Comparison of ENCODE assay signal across 8 cellular contexts in the genomic region with DNA sequence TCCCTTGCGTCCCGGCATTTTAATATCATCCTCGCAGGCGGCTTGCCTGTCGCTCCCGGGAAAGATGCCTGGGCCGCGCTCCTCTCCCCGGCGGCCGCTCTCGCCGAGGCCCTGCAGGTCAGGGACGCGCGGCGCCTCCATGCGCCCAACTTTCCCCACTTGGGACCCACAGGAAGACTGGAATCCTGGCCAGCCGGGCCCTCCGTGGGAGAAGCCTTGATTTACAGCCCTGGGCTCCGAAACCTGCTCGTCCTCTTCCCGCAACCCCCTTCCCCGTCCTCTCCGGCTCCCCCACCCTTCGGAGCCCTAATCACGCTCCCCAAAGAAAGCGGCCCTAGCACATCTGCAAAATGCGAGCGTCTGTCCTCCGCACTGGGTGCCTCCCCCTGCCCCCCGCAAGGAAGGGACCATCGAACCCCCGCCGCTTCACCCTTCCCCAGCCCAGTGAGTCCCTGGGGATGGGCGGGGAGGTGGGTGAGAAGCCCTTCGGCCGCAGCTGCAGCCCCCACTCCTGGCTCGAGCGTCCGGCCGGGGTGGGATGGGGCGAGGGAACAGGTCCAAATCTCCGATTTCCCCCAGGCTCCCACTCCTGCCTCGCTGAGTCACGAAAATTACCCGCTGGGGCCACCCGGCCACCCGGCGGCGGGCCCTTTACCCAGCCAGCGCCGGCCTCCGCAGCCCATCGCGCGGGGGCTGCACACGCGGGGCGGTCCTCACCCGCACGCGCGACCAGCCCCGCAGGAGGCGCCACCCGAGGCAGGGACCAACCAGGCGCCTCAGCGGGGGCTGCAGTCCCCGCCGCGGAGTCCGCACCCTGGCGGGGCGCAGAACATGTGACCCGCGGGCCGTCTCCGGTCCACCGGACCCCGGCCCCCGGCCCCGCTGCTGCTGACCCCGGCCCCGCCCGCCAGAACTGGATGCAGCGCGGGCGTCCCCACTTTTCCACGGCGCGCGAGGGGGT. TPM values are rescaled to one million over a fixed set of nuclear protein-coding genes. Genes with fewer than 3 reads are reported as not detected.
DNase-seq lines count a peak whose midpoint lies in the region; ATAC-seq and TF ChIP-seq lines count a peak whose summit lies in the region.

No MANE protein-coding gene starts in this region.

- TF ChIP-seq EP300 in sigmoid colon (IDR thresholded peaks at IDR 0.05), result no peak

- ATAC-seq in HG02678 (IDR thresholded peaks at IDR 0.05; ENCODE audit: unreplicated experiment), result peak; percentile 19
- no peak for ATAC-seq in WTC11
- ATAC-seq in left ventricle myocardium superior, result peak; percentile 34
- ATAC-seq in GM21825 (IDR thresholded peaks at IDR 0.05; ENCODE audit: unreplicated experiment), result no peak

- H3K36me3 Mint-ChIP-seq in WTC11, result no peaks in the 10 kb centered on the region

- TF ChIP-seq CTCF in GM12864 (IDR thresholded peaks at IDR 0.05; ENCODE audit: low read depth, low read length, missing control alignments), result no peak
- no peak for TF ChIP-seq CTCF in WTC11 (IDR thresholded peaks at IDR 0.05)
- peak in 1 of 4 experiments; percentile 6 for TF ChIP-seq CTCF in sigmoid colon (IDR thresholded peaks at IDR 0.05)

- intact Hi-C loops in left ventricle myocardium superior (cut with micrococcal nuclease) (no loop called here), sigmoid colon (cut with DNase I) (loop anchor here (2.0 to 10.0 kb wide), 4 partner anchors 46 to 633 kb away; a partner anchor contains a TSS)

- H3K36me3 ChIP-seq in sigmoid colon, result no peaks in the 10 kb centered on the region

- no peak for TF ChIP-seq POLR2A in sigmoid colon (IDR thresholded peaks at IDR 0.05)

- H3K4me1 ChIP-seq in sigmoid colon, result peaks cover 0 to 21% (median 11%) of the 10 kb centered on the region in 4 donors

- DNase-seq in GM12864 (ENCODE audit: low read depth), result no peak
- peak; percentile 23 for DNase-seq in WTC11 (ENCODE audit: low spot score)
- DNase-seq in left ventricle myocardium superior, result peak; percentile 63
- peak; percentile 70 for DNase-seq in sigmoid colon
- DNase-seq in stimulated activated CD8-positive, alpha-beta memory T cell treated with anti-CD3 and anti-CD28 coated beads, Interleukin-4, amount 100 ng/mL, for 48 hours, result no peak
- DNase-seq in NCI-H146 treated with DMSO at 0.1 percent for 48 hours (lab: John Stamatoyannopoulos, UW; ENCODE audit: unreplicated experiment), result no peak

- H3K4me3 Mint-ChIP-seq in WTC11, result peak overlapping the region; percentile 69

- CTCF ChIA-PET in WTC11 (lab: Charles Lee), result interaction anchor here (0.7 to 1.9 kb wide), 7 partner anchors 17 to 433 kb away, joined by 3 to 8 read pairs (median 6); no protein-coding TSS in a partner anchor

- WGBS in sigmoid colon, 2 donors, result 1 to 3% methylated on average over 92 of the region's 93 CpGs

- H3K27ac ChIP-seq in sigmoid colon, result peak overlapping the region; percentile 90 to 98 (median 96)

- H3K9me3 Mint-ChIP-seq in WTC11, result peaks cover 5% of the 10 kb centered on the region; the same call in 1 of the 2 replicates

- peaks cover 9% of the 10 kb centered on the region for H3K4me1 Mint-ChIP-seq in WTC11

- H3K9me3 ChIP-seq in sigmoid colon, result no peaks in the 10 kb centered on the region

- POLR2A ChIA-PET in WTC11 (lab: Charles Lee), result interaction anchor here (0.6 kb wide), 1 partner anchor 269 kb away, joined by 3 read pairs; no protein-coding TSS in a partner anchor

- peaks cover 67% of the 10 kb centered on the region for H3K27me3 Mint-ChIP-seq in WTC11 (ENCODE audit: low read depth)

- H3K27me3 ChIP-seq in sigmoid colon, result no peaks in the 10 kb centered on the region

- no peak overlapping the region for H3K27ac Mint-ChIP-seq in WTC11

- H3K4me3 ChIP-seq in GM12864 (ENCODE audit: low read depth, low read length), result peak overlapping the region; percentile 42; the same call in 1 of the 2 replicates
- H3K4me3 ChIP-seq in sigmoid colon, result peak overlapping the region; percentile 61 to 98 (median 85)

TF ChIP-seq in WTC11, 78 proteins besides CTCF, POLR2A, EP300 and RAD21:
- TF ChIP-seq, protein P1, sequence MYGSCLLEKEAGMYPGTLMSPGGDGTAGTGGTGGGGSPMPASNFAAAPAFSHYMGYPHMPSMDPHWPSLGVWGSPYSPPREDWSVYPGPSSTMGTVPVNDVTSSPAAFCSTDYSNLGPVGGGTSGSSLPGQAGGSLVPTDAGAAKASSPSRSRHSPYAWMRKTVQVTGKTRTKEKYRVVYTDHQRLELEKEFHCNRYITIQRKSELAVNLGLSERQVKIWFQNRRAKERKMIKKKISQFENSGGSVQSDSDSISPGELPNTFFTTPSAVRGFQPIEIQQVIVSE (CRISPR knock-in tag; IDR thresholded peaks at IDR 0.05; ENCODE audit: borderline replicate concordance), result no peak
- TF ChIP-seq, protein P2, sequence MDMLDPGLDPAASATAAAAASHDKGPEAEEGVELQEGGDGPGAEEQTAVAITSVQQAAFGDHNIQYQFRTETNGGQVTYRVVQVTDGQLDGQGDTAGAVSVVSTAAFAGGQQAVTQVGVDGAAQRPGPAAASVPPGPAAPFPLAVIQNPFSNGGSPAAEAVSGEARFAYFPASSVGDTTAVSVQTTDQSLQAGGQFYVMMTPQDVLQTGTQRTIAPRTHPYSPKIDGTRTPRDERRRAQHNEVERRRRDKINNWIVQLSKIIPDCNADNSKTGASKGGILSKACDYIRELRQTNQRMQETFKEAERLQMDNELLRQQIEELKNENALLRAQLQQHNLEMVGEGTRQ (CRISPR knock-in tag; IDR thresholded peaks at IDR 0.05), result peak; percentile 57

RNA-seq across cellular contexts. Expression of a gene that starts 0.7 kb away (rescaled TPM):
- total RNA-seq in WTC11 (2021) (5.0 to 7.2 TPM (median 5.2 TPM) in 3 replicates), left ventricle myocardium superior (22.5 TPM), sigmoid colon (10 to 100 TPM; 12.3 to 17.4 (median 15.4) TPM)
- 1 to 10 TPM; 1.4 to 3.6 (median 3.0) TPM for polyA plus RNA-seq in sigmoid colon

Comparison
In these comparisons a context has a peak if more than half of its experiments do, and no peak if none do; other contexts are left out.
1. DNase-seq: peak in WTC11 (single experiment), left ventricle myocardium superior (single experiment) and sigmoid colon (single experiment); none in GM12864 (single experiment), stimulated activated CD8-positive, alpha-beta memory T cell treated with anti-CD3 and anti-CD28 coated beads, Interleukin-4, amount 100 ng/mL, for 48 hours (single experiment) and NCI-H146 treated with DMSO at 0.1 percent for 48 hours (single experiment).
2. ATAC-seq: peak in HG02678 (single experiment) and left ventricle myocardium superior (single experiment); none in WTC11 (single experiment) and GM21825 (single experiment).